Comparison of ENCODE assay signal across 18 cellular contexts in the genomic region with DNA sequence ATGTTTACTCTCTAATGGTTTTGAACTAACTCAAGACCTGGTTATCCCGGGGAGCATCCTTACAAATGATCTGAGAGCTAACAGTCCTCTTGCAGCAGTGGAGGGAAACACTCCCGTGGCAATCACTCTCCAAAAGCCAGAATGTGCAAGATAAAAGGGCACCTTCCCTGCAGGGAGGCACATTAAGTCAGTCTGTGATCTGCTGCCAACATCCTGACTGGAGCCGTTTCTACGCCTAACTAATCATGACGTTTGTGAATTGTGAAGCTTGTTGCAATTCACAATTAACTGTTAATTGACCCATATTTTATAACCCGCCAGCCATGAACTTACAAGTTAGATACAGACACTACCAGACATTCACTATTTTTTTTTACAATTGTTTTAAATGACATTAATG. TPM values are rescaled to one million over a fixed set of nuclear protein-coding genes. Genes with fewer than 3 reads are reported as not detected.
DNase-seq lines count a peak whose midpoint lies in the region; ATAC-seq and FAIRE-seq lines count a peak whose summit lies in the region.
"Had no signal": no experiment of that assay in that cellular context is flagged by ENCODE, and none has a peak within 500 bp of the region (broad histone marks: within the 10 kb centered on the region; RNA-seq: fewer than 3 reads in every experiment).

No MANE protein-coding gene starts in this region.

- no peaks in the 10 kb centered on the region for H3K27me3 ChIP-seq in H7 (ENCODE audit: control insufficient read depth, insufficient read depth, low read length)
- H3K27me3 ChIP-seq: neutrophil had no signal

- DNase-seq in NCI-H1105 treated with DMSO at 0.1 percent for 48 hours (lab: John Stamatoyannopoulos, UW) (peak; percentile 24), NCI-H1105 (lab: John Stamatoyannopoulos, UW) (no peak), H7 (peak; percentile 30), NCI-H69 (lab: John Stamatoyannopoulos, UW) (peak; percentile 95)
- no peak for DNase-seq in stimulated activated CD4-positive, alpha-beta T cell treated with anti-CD3 and anti-CD28 coated beads, Interleukin-4, amount 100 ng/mL, for 4 hours
- DNase-seq in effector CD8-positive, alpha-beta T cell (lab: John Stamatoyannopoulos, UW), result no peak
- DNase-seq: activated CD4-positive, alpha-beta T cell treated with anti-CD3 and anti-CD28 coated beads for 1 hour; C1 segment of cervical spinal cord; DMS53; HCEC 1CT; SIG-M5; stimulated activated CD4-positive, alpha-beta T cell treated with anti-CD3 and anti-CD28 coated beads, Interleukin-15, amount 100 ng/mL, for 24 hours; T-helper 2 cell had no signal

- peak; percentile 38 for FAIRE-seq in islet of Langerhans (lab: Jason Lieb, UNC)
- FAIRE-seq: GM18507 had no signal

- no peak overlapping the region for H3K4me3 ChIP-seq in H7 (ENCODE audit: insufficient read depth, low read depth, low read length)

- no peaks in the 10 kb centered on the region for H3K36me3 ChIP-seq in H7 (replicated peaks; ENCODE audit: control insufficient read depth, insufficient read depth, low read length)
- H3K36me3 ChIP-seq: neutrophil had no signal

- no peak for ATAC-seq in HG02623 (IDR thresholded peaks at IDR 0.05; ENCODE audit: unreplicated experiment)
- ATAC-seq: activated T-helper 17 cell treated with anti-CD3 and anti-CD28 coated beads, Interleukin-2, amount 50 U/mL, for 72 hours had no signal

RNA-seq across cellular contexts. Expression of a gene that starts 52.1 kb away (rescaled TPM):
- 16.8 and 27.7 TPM in 2 replicates for total RNA-seq in H7 (2014; rRNA removed; shearing (Covaris generic))

Comparison
In these comparisons a context has a peak if more than half of its experiments do, and no peak if none do; other contexts are left out.
1. DNase-seq: peak in NCI-H1105 treated with DMSO at 0.1 percent for 48 hours (single experiment), H7 (single experiment) and NCI-H69 (single experiment); none in NCI-H1105 (single experiment), stimulated activated CD4-positive, alpha-beta T cell treated with anti-CD3 and anti-CD28 coated beads, Interleukin-4, amount 100 ng/mL, for 4 hours (0 of 2) and effector CD8-positive, alpha-beta T cell (single experiment).